In the genomic region with DNA sequence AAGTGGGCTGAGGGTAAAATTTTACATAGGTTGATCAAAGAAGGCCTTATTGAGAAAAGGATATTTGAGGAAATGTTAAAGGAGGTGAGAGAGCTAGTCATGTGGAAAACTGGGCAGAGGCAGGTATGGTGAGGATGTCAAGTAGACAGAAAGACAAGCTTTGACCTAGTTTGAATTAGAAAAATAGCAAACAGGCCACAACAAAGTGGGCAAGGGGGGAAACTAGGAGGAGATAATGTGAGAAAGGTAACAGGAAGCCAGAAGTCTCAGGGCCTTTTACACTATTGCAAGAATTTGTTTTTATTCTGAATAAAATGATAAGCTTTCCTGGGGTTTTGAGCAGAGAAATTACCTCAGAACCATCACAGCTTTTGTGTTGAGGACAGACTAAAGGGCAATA, we compare ENCODE assay signal across 15 cellular contexts.
"Had no signal": no experiment of that assay in that cellular context is flagged by ENCODE, and none has a peak within 500 bp of the region (broad histone marks: within the 10 kb centered on the region; RNA-seq: fewer than 3 reads in every experiment).

No MANE protein-coding gene starts in this region.

- DNase-seq: activated CD4-positive, alpha-beta T cell treated with anti-CD3 and anti-CD28 coated beads, Interleukin-2, amount 50 U/mL, for 1 hour; activated CD4-positive, CD25-positive, alpha-beta regulatory T cell treated with anti-CD3 and anti-CD28 coated beads, Interleukin-2, amount 50 U/mL, for 72 hours; activated CD8-positive, alpha-beta memory T cell treated with anti-CD3 and anti-CD28 coated beads for 24 hours; activated CD8-positive, alpha-beta memory T cell treated with anti-CD3 and anti-CD28 coated beads, Interleukin-2, amount 50 U/mL, for 48 hours; activated effector memory CD4-positive, alpha-beta T cell treated with Interleukin-2 at 50 U/mL for 16 hours; activated T-cell treated with anti-CD3 and anti-CD28 coated beads, Interleukin-2, amount 50 U/mL, for 48 hours; esophagus squamous epithelium; left colon; lower lobe of right lung; midbrain; stimulated activated naive CD4-positive, alpha-beta T cell treated with Interleukin-2 at 50 U/mL for 16 hours; thyroid gland had no signal

- H3K4me1 ChIP-seq: esophagus squamous epithelium, lower lobe of right lung, thyroid gland had no signal

- H3K9me3 Mint-ChIP-seq: neural crest cell had no signal

- H3K4me1 Mint-ChIP-seq: neural crest cell had no signal

- H3K27ac ChIP-seq: cardiac muscle cell, esophagus squamous epithelium, lower lobe of right lung, thyroid gland had no signal

- H3K4me3 Mint-ChIP-seq: activated naive CD8-positive, alpha-beta T cell; neural crest cell had no signal

- H3K9me3 ChIP-seq: esophagus squamous epithelium, lower lobe of right lung, thyroid gland had no signal

- H3K4me3 ChIP-seq: cardiac muscle cell, esophagus squamous epithelium, lower lobe of right lung, thyroid gland had no signal

- H3K36me3 Mint-ChIP-seq: activated naive CD8-positive, alpha-beta T cell had no signal

- ATAC-seq: left colon, lower lobe of right lung had no signal

- H3K27ac Mint-ChIP-seq: activated naive CD8-positive, alpha-beta T cell had no signal

- H3K27me3 ChIP-seq: cardiac muscle cell, esophagus squamous epithelium, thyroid gland had no signal

- H3K36me3 ChIP-seq: cardiac muscle cell, esophagus squamous epithelium, lower lobe of right lung, thyroid gland had no signal
